8 cellular contexts compared by ENCODE assay signal in the genomic region with DNA sequence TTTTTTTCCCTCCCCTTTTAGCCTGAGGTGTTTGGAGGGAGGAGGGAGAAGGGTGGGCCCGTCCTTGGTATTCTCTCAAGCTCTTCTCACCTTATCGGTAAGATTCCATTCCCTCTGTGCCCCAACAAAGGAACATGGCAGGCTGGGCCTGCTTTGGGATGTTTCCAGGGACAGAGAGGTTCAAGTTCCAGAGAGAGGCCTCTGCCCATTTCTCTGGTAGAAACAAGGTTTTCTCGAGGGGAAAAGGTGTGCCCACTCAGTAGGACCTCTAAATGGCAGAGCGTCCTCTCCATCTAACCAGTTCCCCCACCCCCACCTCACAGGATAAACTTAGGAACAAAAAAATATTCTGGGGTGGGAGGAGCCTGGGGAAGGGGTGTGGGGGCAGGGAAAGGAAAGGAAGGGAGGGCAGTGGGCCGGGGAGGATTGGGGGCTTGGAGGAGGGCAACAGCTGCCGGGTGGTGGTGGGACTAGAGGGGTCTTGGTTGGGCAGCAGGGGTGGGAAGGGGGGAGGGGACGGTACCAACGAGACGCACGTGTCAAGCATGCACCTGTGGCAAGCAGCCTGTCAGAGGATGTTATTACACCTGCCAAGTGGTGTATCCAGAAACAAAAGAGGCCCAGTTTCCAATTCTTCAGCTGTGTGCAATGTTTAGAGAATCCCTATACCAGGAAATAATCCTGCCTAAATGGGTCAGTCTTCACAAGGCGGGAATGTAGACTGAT.
DNase-seq lines count a peak whose midpoint lies in the region; ATAC-seq lines count a peak whose summit lies in the region.

No MANE protein-coding gene starts in this region.

- H3K36me3 ChIP-seq in adipocyte (ENCODE audit: control insufficient read depth, insufficient read depth, low read length, severe bottlenecking): peaks cover under 1% of the 10 kb centered on the region

- no peaks in the 10 kb centered on the region for H3K9me3 ChIP-seq in adipocyte (ENCODE audit: control insufficient read depth, low read length)

- peak overlapping the region; percentile 99 for H3K9ac ChIP-seq in adipocyte (ENCODE audit: low read length)

- H3K27me3 ChIP-seq in adipocyte (replicated peaks; ENCODE audit: control insufficient read depth, insufficient read depth, low read length): no peaks in the 10 kb centered on the region

- ATAC-seq in HG02588 (IDR thresholded peaks at IDR 0.05; ENCODE audit: unreplicated experiment): no peak

- DNase-seq in NCI-H1092 treated with DMSO at 0.1 percent for 48 hours (lab: John Stamatoyannopoulos, UW) (peak; percentile 5), NCI-H1092 (lab: John Stamatoyannopoulos, UW) (no peak), NCI-H774 (lab: John Stamatoyannopoulos, UW) (peak; percentile 67), adipocyte (ENCODE audit: low read depth) (peak; percentile 42), kidney tubule cell (ENCODE audit: low spot score) (peak; percentile 43), COLO829 (ENCODE audit: low spot score) (no peak)
- peak; percentile 22 for DNase-seq in stimulated activated CD8-positive, alpha-beta memory T cell treated with anti-CD3 and anti-CD28 coated beads, Interleukin-4, amount 100 ng/mL, for 24 hours (ENCODE audit: low read depth)

- peak overlapping the region; percentile 91 for H3K4me3 ChIP-seq in adipocyte (ENCODE audit: low read length)

- peaks cover 28% of the 10 kb centered on the region for H3K4me1 ChIP-seq in adipocyte (ENCODE audit: control insufficient read depth, insufficient read depth, low read length)

Comparison
In these comparisons a context has a peak if more than half of its experiments do, and no peak if none do; other contexts are left out.
1. DNase-seq: peak in NCI-H1092 treated with DMSO at 0.1 percent for 48 hours (single experiment), NCI-H774 (single experiment), adipocyte (single experiment), kidney tubule cell (single experiment) and stimulated activated CD8-positive, alpha-beta memory T cell treated with anti-CD3 and anti-CD28 coated beads, Interleukin-4, amount 100 ng/mL, for 24 hours (single experiment); none in NCI-H1092 (single experiment) and COLO829 (single experiment).